19 cellular contexts compared by ENCODE assay signal in genomic region chr1:212495843-212496494, GRCh38.
A peak's percentile ranks its signal among the peaks of the same experiment; 100 is the strongest.
DNase-seq lines count a peak whose midpoint lies in the region; ATAC-seq lines count a peak whose summit lies in the region.
"Had no signal": no experiment of that assay in that cellular context is flagged by ENCODE, and none has a peak within 500 bp of the region (broad histone marks: within the 10 kb centered on the region; RNA-seq: fewer than 3 reads in every experiment).

No MANE protein-coding gene starts in this region.

- H3K27ac ChIP-seq in caudate nucleus (ENCODE audit: low read depth, low read length) = peak overlapping the region; percentile 24
- H3K27ac ChIP-seq: KMS-11 had no signal

- intact Hi-C loops in left ventricle myocardium superior (cut with micrococcal nuclease) (no loop called here), cardiac septum (cut with DNase I) (no loop called here), posterior vena cava (cut with DNase I) (no loop called here)

- DNase-seq in left ventricle myocardium superior = no peak
- no peak for DNase-seq in cardiac septum (ENCODE audit: low spot score)
- peak in 1 of 61 donors; percentile 3 for DNase-seq in caudate nucleus (lab: John Stamatoyannopoulos, UW)
- DNase-seq in posterior vena cava (ENCODE audit: low spot score) = peak; percentile 52
- DNase-seq in HK-2 (ENCODE audit: unreplicated experiment) = no peak
- DNase-seq in OCI-M2 (lab: John Stamatoyannopoulos, UW; ENCODE audit: unreplicated experiment) = no peak
- DNase-seq: BE2C; CD8-positive, alpha-beta T cell; DND-41; HFFc6; NCI-H1417; NCI-H187; NCI-H226; NCI-H524; PC-3; RPMI8226; SIG-M5 had no signal

- ATAC-seq in left ventricle myocardium superior = peak; percentile 28
- ATAC-seq in HG03520 (IDR thresholded peaks at IDR 0.05; ENCODE audit: unreplicated experiment) = no peak
- ATAC-seq: CD8-positive, alpha-beta T cell; PC-3 had no signal
